26 cellular contexts compared by ENCODE assay signal in the genomic region with DNA sequence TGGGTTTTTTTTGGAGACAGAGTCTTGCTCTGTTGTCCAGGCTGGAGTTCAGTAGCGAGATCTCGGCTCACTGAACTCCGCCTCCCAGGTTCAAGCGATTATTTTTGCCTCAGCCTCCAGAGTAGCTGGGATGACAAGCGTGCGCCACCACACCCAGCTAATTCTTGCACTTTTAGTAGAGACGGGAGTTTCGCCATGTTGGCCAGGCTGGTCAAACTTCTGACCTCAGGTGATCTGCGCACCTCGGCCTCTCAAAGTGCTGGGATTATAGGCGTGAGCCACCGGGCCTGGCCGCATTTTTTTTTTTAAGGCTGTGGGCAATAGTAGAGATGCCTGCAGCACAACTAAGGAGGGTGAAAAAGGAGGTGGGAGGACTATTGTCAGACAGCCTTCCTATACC. TPM values are rescaled to one million over a fixed set of nuclear protein-coding genes. Genes with fewer than 3 reads are reported as not detected.
DNase-seq lines count a peak whose midpoint lies in the region; ATAC-seq and TF ChIP-seq lines count a peak whose summit lies in the region.
"Had no signal": no experiment of that assay in that cellular context is flagged by ENCODE, and none has a peak within 500 bp of the region (broad histone marks: within the 10 kb centered on the region; RNA-seq: fewer than 3 reads in every experiment).

No MANE protein-coding gene starts in this region.

- peak overlapping the region; percentile 37; the same call in 1 of the 2 replicates for H3K27ac Mint-ChIP-seq in GM23338
- H3K27ac Mint-ChIP-seq in WTC11, result no peak overlapping the region
- H3K27ac Mint-ChIP-seq in nephron, result peak overlapping the region; percentile 71 to 80 (median 73)
- H3K27ac Mint-ChIP-seq in neural progenitor cell, result peak overlapping the region; percentile 16
- H3K27ac Mint-ChIP-seq: B cell; CD4-positive, alpha-beta memory T cell; CD4-positive, CD25-positive, alpha-beta regulatory T cell; CD8-positive, alpha-beta memory T cell had no signal

- H3K36me3 ChIP-seq in GM23338 (ENCODE audit: insufficient read depth), result no peaks in the 10 kb centered on the region
- H3K36me3 ChIP-seq in neural progenitor cell, result no peaks in the 10 kb centered on the region
- H3K36me3 ChIP-seq: BLaER1 treated with 17β-estradiol and CSF1 and Interleukin-3, amounts not matched to agents 10 nM and 100 nM had no signal

- H3K9me3 Mint-ChIP-seq in GM23338 (peaks cover 5% of the 10 kb centered on the region; the same call in 1 of the 3 replicates), WTC11 (peaks cover 10% of the 10 kb centered on the region), nephron (peaks cover 2% of the 10 kb centered on the region), neural progenitor cell (peaks cover 7% of the 10 kb centered on the region)
- H3K9me3 Mint-ChIP-seq: CD8-positive, alpha-beta memory T cell had no signal

- no peaks in the 10 kb centered on the region for H3K27me3 ChIP-seq in GM23338 (ENCODE audit: insufficient read depth)
- no peaks in the 10 kb centered on the region for H3K27me3 ChIP-seq in neural progenitor cell

- H3K4me3 ChIP-seq in GM23338 (no peak overlapping the region), neural progenitor cell (no peak overlapping the region)
- H3K4me3 ChIP-seq: A549; BLaER1 treated with 17β-estradiol and CSF1 and Interleukin-3, amounts not matched to agents 10 nM and 100 nM; GM12878 had no signal

- H3K4me1 ChIP-seq in GM23338 (ENCODE audit: insufficient read depth), result peaks cover 10% of the 10 kb centered on the region; the same call in 1 of the 2 replicates
- peaks cover 4% of the 10 kb centered on the region for H3K4me1 ChIP-seq in neural progenitor cell
- H3K4me1 ChIP-seq: BLaER1 treated with 17β-estradiol and CSF1 and Interleukin-3, amounts not matched to agents 10 nM and 100 nM had no signal

- POLR2A ChIA-PET in WTC11 (lab: Charles Lee), result no interaction called here

- CTCF ChIA-PET in WTC11 (lab: Charles Lee), result no interaction called here

- H3K79me2 ChIP-seq in GM23338 (replicated peaks; ENCODE audit: insufficient read depth) (no peaks in the 10 kb centered on the region), neural progenitor cell (ENCODE audit: low read depth) (no peaks in the 10 kb centered on the region)

- no peaks in the 10 kb centered on the region for H3K9me3 ChIP-seq in neural progenitor cell (ENCODE audit: low read depth)
- H3K9me3 ChIP-seq: A549 had no signal

- TF ChIP-seq CTCF in GM23338 (conservative IDR thresholded peaks at IDR 0.05; ENCODE audit: low read depth in 2 of 2) (no peak), WTC11 (IDR thresholded peaks at IDR 0.05) (no peak), nephron (IDR thresholded peaks at IDR 0.05; ENCODE audit: unreplicated experiment in 3 of 3) (no peak), neural progenitor cell (IDR thresholded peaks at IDR 0.05) (no peak)

- ATAC-seq in GM23338 (no peak), WTC11 (no peak), SK-N-SH treated with all-trans-retinoic acid at 6 μM for 48 hours (no peak)
- ATAC-seq: A549, GM12878 had no signal

- peaks cover 4% of the 10 kb centered on the region for H3K27me3 Mint-ChIP-seq in GM23338 (ENCODE audit: insufficient read depth, low read depth, poor library complexity)
- H3K27me3 Mint-ChIP-seq in WTC11 (ENCODE audit: low read depth), result no peaks in the 10 kb centered on the region; the same call in 1 of the 2 replicates
- H3K27me3 Mint-ChIP-seq in nephron (ENCODE audit: low read depth), result peaks cover 5% of the 10 kb centered on the region
- peaks cover 2% of the 10 kb centered on the region for H3K27me3 Mint-ChIP-seq in neural progenitor cell (ENCODE audit: insufficient read depth, low read depth)

- H4K20me1 ChIP-seq in GM23338 (replicated peaks; ENCODE audit: insufficient read depth) (no peaks in the 10 kb centered on the region), neural progenitor cell (ENCODE audit: low read depth) (no peaks in the 10 kb centered on the region)
- H4K20me1 ChIP-seq: BLaER1 treated with 17β-estradiol and CSF1 and Interleukin-3, amounts not matched to agents 10 nM and 100 nM had no signal

- H3K4me3 Mint-ChIP-seq in GM23338 (no peak overlapping the region), WTC11 (no peak overlapping the region), nephron (no peak overlapping the region), neural progenitor cell (no peak overlapping the region)
- H3K4me3 Mint-ChIP-seq: B cell; CD4-positive, alpha-beta memory T cell; CD4-positive, CD25-positive, alpha-beta regulatory T cell; CD8-positive, alpha-beta memory T cell had no signal

- H3K4me1 Mint-ChIP-seq in GM23338 (peaks cover 15% of the 10 kb centered on the region), WTC11 (peaks cover 19% of the 10 kb centered on the region), nephron (peaks cover 30% of the 10 kb centered on the region), neural progenitor cell (peaks cover 24% of the 10 kb centered on the region)

- H3K27ac ChIP-seq in GM23338 (ENCODE audit: low read depth) (no peak overlapping the region), neural progenitor cell (no peak overlapping the region)
- H3K27ac ChIP-seq: 22Rv1; BLaER1 treated with 17β-estradiol and CSF1 and Interleukin-3, amounts not matched to agents 10 nM and 100 nM; C4-2B had no signal

- H3F3A ChIP-seq in GM23338 (replicated peaks; ENCODE audit: low read depth), result no peaks in the 10 kb centered on the region
- H3F3A ChIP-seq in neural progenitor cell (ENCODE audit: low read depth), result no peaks in the 10 kb centered on the region

- no peaks in the 10 kb centered on the region for H3K9me2 ChIP-seq in GM23338 (ENCODE audit: insufficient read depth)

- H3K4me2 ChIP-seq in GM23338 (no peak overlapping the region), neural progenitor cell (no peak overlapping the region)
- H3K4me2 ChIP-seq: A549; BLaER1 treated with 17β-estradiol and CSF1 and Interleukin-3, amounts not matched to agents 10 nM and 100 nM had no signal

- H2AFZ ChIP-seq in GM23338 (peak overlapping the region; percentile 6), neural progenitor cell (replicated peaks) (no peak overlapping the region)

- H3K36me3 Mint-ChIP-seq in GM23338 (ENCODE audit: low read depth) (peaks cover 7% of the 10 kb centered on the region), WTC11 (peaks cover 3% of the 10 kb centered on the region), nephron (ENCODE audit: low read depth) (no peaks in the 10 kb centered on the region), neural progenitor cell (no peaks in the 10 kb centered on the region)
- H3K36me3 Mint-ChIP-seq: CD4-positive, alpha-beta memory T cell; CD4-positive, CD25-positive, alpha-beta regulatory T cell; CD8-positive, alpha-beta memory T cell had no signal

- DNase-seq in GM23338 (ENCODE audit: low spot score) (no peak), WTC11 (ENCODE audit: low spot score) (no peak), neural progenitor cell (ENCODE audit: low spot score) (no peak), CD1c-positive myeloid dendritic cell (ENCODE audit: extremely low spot score) (no peak), NCI-H345 treated with DMSO at 0.1 percent for 48 hours (lab: John Stamatoyannopoulos, UW; ENCODE audit: unreplicated experiment) (no peak)
- no peak for DNase-seq in activated CD4-positive, alpha-beta T cell treated with anti-CD3 and anti-CD28 coated beads, Interleukin-2, amount 50 U/mL, for 1 hour
- DNase-seq: AML-193; CD4-positive, alpha-beta memory T cell; CD4-positive, CD25-positive, alpha-beta regulatory T cell; CD8-positive, alpha-beta memory T cell; COR-L47; DMS 273 treated with DMSO at 0.1 percent for 48 hours; DMS153; DMS53; DMS79; DND-41; EL; GDM1 had no signal

- no peak overlapping the region for H3K9ac ChIP-seq in neural progenitor cell
- H3K9ac ChIP-seq: BLaER1 treated with 17β-estradiol and CSF1 and Interleukin-3, amounts not matched to agents 10 nM and 100 nM had no signal

TF ChIP-seq in GM23338, 12 proteins besides CTCF, POLR2A, EP300 and RAD21 (continues in another document):
- TF ChIP-seq ZNF114 (CRISPR knock-in tag; IDR thresholded peaks at IDR 0.05) (no peak), EZH2 (IDR thresholded peaks at IDR 0.05; ENCODE audit: low read depth, unreplicated experiment) (no peak), NANOG (IDR thresholded peaks at IDR 0.05; ENCODE audit: borderline replicate concordance) (no peak), CREB1 (CRISPR knock-in tag; IDR thresholded peaks at IDR 0.05; ENCODE audit: low read depth) (no peak)

TF ChIP-seq in SK-N-SH treated with all-trans-retinoic acid at 6 μM for 48 hours, 23 proteins besides CTCF, POLR2A, EP300 and RAD21 (continues in another document):
- TF ChIP-seq TSHZ2 (CRISPR knock-in tag; IDR thresholded peaks at IDR 0.05) (no peak), PPARA (CRISPR knock-in tag; IDR thresholded peaks at IDR 0.05; ENCODE audit: borderline replicate concordance) (no peak), ZNF8 (CRISPR knock-in tag; IDR thresholded peaks at IDR 0.05) (no peak), BACH2 (CRISPR knock-in tag; IDR thresholded peaks at IDR 0.05; ENCODE audit: borderline replicate concordance) (no peak), ZC3H10 (CRISPR knock-in tag; IDR thresholded peaks at IDR 0.05) (no peak), TCF4 (CRISPR knock-in tag; IDR thresholded peaks at IDR 0.05; ENCODE audit: borderline replicate concordance) (no peak)

RNA-seq across cellular contexts. Expression of gene ZNF532, which starts 41.7 kb away (rescaled TPM):
- 216 and 225 TPM in 2 replicates for total RNA-seq in GM23338 (2014; rRNA removed; shearing (Covaris generic))
- 49.8 and 51.5 TPM in 2 replicates for polyA plus RNA-seq in GM23338 (2016; fragmentation: Nextera tagmentation; extraction: Ambion mirVana)
- total RNA-seq in WTC11 (2021) (171 to 185 TPM (median 181 TPM) in 3 replicates), neural progenitor cell (ENCODE audit: low replicate concordance) (121 and 137 TPM in 2 replicates)
